In the genomic region with DNA sequence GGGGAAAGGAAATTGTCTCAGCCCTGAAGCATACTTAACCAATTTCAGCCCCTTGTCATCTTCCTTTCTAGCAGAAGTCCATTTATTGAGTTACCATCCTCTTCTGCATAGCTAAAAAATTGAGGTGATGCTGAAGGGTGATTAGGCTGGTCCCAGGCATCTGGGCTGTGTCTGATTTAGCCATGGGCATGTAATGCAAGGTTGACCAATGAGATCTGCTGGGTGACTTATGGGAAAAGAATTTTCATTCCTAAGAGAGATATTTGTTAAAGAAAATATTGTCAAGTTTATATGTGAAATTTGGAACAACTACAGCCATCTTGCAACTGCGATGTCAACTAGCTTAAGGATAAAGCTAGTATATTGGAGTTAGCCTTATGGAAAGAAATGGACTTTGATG, we compare ENCODE assay signal across 1 cellular context.
TF ChIP-seq lines count a peak whose summit lies in the region.

No MANE protein-coding gene starts in this region.

TF ChIP-seq in IMR-90, 13 proteins besides CTCF, POLR2A, EP300 and RAD21:
- TF ChIP-seq BHLHE40 (IDR thresholded peaks at IDR 0.05; ENCODE audit: low read depth, low read length) (no peak), RCOR1 (IDR thresholded peaks at IDR 0.05; ENCODE audit: insufficient replicate concordance, low read length) (no peak), RFX5 (IDR thresholded peaks at IDR 0.05; ENCODE audit: low read depth, low read length) (no peak), CEBPB (IDR thresholded peaks at IDR 0.05; ENCODE audit: low read depth, low read length) (no peak), ELK1 (IDR thresholded peaks at IDR 0.05; ENCODE audit: borderline replicate concordance, low read depth, low read length) (no peak), NFE2L2 (IDR thresholded peaks at IDR 0.05; ENCODE audit: low read depth, low read length) (no peak)
